Comparison of ENCODE assay signal across 21 cellular contexts in genomic region chr11:121435796-121436511, GRCh38. TPM values are rescaled to one million over a fixed set of nuclear protein-coding genes. Genes with fewer than 3 reads are reported as not detected.
DNase-seq lines count a peak whose midpoint lies in the region; ATAC-seq, FAIRE-seq and TF ChIP-seq lines count a peak whose summit lies in the region.
"Had no signal": no experiment of that assay in that cellular context is flagged by ENCODE, and none has a peak within 500 bp of the region (broad histone marks: within the 10 kb centered on the region; RNA-seq: fewer than 3 reads in every experiment).

No MANE protein-coding gene starts in this region.

- H3K56ac ChIP-seq in mesendoderm (ENCODE audit: low read length) = no peak overlapping the region

- DNase-seq in CD4-positive, CD25-positive, alpha-beta regulatory T cell = no peak
- no peak for DNase-seq in GM19239 (ENCODE audit: insufficient read length, low spot score)
- peak; percentile 75 for DNase-seq in NOMO-1 treated with dmso at 0.1 percent for 144 hours (lab: John Stamatoyannopoulos, UW; ENCODE audit: unreplicated experiment)
- DNase-seq in mesendoderm = peak; percentile 79
- no peak for DNase-seq in hepatocyte (ENCODE audit: low spot score)
- DNase-seq in osteocyte (ENCODE audit: extremely low spot score, unreplicated experiment) = no peak
- no peak for DNase-seq in NCI-H748 (lab: John Stamatoyannopoulos, UW; ENCODE audit: unreplicated experiment)
- DNase-seq: activated CD4-positive, CD25-positive, alpha-beta regulatory T cell treated with anti-CD3 and anti-CD28 coated beads, Interleukin-2, amount 50 U/mL, for 72 hours; activated CD8-positive, alpha-beta memory T cell treated with anti-CD3 and anti-CD28 coated beads, Interleukin-2, amount 10 ng/mL, durations not matched to agents 7 days and 5 days; activated effector memory CD4-positive, alpha-beta T cell treated with Interleukin-2 at 50 U/mL for 16 hours; amniotic stem cell; BE2C; central memory CD4-positive, alpha-beta T cell; DMS153; effector memory CD4-positive, alpha-beta T cell; NCI-H146; stimulated activated CD4-positive, alpha-beta T cell treated with anti-CD3 and anti-CD28 coated beads, Interleukin-4, amount 100 ng/mL, for 4 hours; tibial artery had no signal

- H3K36me3 Mint-ChIP-seq in CD4-positive, CD25-positive, alpha-beta regulatory T cell = peaks cover 17% of the 10 kb centered on the region
- H3K36me3 Mint-ChIP-seq in osteocyte (ENCODE audit: unreplicated experiment) = no peaks in the 10 kb centered on the region

- H3K9me3 Mint-ChIP-seq in CD4-positive, CD25-positive, alpha-beta regulatory T cell = no peaks in the 10 kb centered on the region
- H3K9me3 Mint-ChIP-seq in osteocyte (ENCODE audit: unreplicated experiment) = no peaks in the 10 kb centered on the region
- H3K9me3 Mint-ChIP-seq: T-helper 1 cell treated with Interleukin-12 subunit alpha and Interleukin-12 subunit beta and Interleukin-4 antibody, amounts not matched to agents 30 μg/mL and 1 μg/mL, for 36 hours had no signal

- H4K20me1 ChIP-seq in hepatocyte (ENCODE audit: insufficient read depth, poor library complexity, severe bottlenecking) = no peaks in the 10 kb centered on the region

- TF ChIP-seq CTCF in hepatocyte (IDR thresholded peaks at IDR 0.05; ENCODE audit: poor library complexity) (no peak), osteocyte (IDR thresholded peaks at IDR 0.05) (no peak)

- no CpG with 5 or more reads among the region's 1 CpG for WGBS in mesendoderm (ENCODE audit: extremely low coverage, insufficient coverage, low lambda C conversion rate)
- 33% methylated on average over 1 of the region's 1 CpG for WGBS in hepatocyte (ENCODE audit: low lambda C conversion rate, missing lambda C conversion rate)

- no peaks in the 10 kb centered on the region for H3K79me1 ChIP-seq in mesendoderm (ENCODE audit: low read length)

- no peak for ATAC-seq in CD4-positive, CD25-positive, alpha-beta regulatory T cell (ENCODE audit: low read depth in 2 of 2)
- no peak for ATAC-seq in GM18870 (IDR thresholded peaks at IDR 0.05; ENCODE audit: unreplicated experiment)
- ATAC-seq: activated CD8-positive, alpha-beta memory T cell treated with anti-CD3 and anti-CD28 coated beads, Interleukin-2, amount 10 ng/mL, durations not matched to agents 7 days and 5 days; K562 had no signal

- no peak overlapping the region for H3K27ac ChIP-seq in CD4-positive, CD25-positive, alpha-beta regulatory T cell (ENCODE audit: insufficient read depth, low read length, poor library complexity, severe bottlenecking)
- H3K27ac ChIP-seq in mesendoderm (ENCODE audit: low read depth, low read length) (no peak overlapping the region), hepatocyte (no peak overlapping the region)
- H3K27ac ChIP-seq: tibial artery had no signal

- H3K9me2 ChIP-seq in hepatocyte (replicated peaks; ENCODE audit: insufficient read depth) = no peaks in the 10 kb centered on the region

- no peaks in the 10 kb centered on the region for H3K27me3 ChIP-seq in CD4-positive, CD25-positive, alpha-beta regulatory T cell (ENCODE audit: control insufficient read depth, insufficient read depth, low read length)
- H3K27me3 ChIP-seq in mesendoderm (ENCODE audit: insufficient read depth, low read length, poor library complexity) (no peaks in the 10 kb centered on the region), hepatocyte (no peaks in the 10 kb centered on the region)
- H3K27me3 ChIP-seq: BE2C, tibial artery had no signal

- FAIRE-seq in GM19239 (lab: Jason Lieb, UNC) = peak; percentile 4
- FAIRE-seq: K562 had no signal

- H3K27ac Mint-ChIP-seq in CD4-positive, CD25-positive, alpha-beta regulatory T cell = peak overlapping the region in 2 of 3 donors; percentile 5 to 81
- H3K27ac Mint-ChIP-seq in osteocyte (ENCODE audit: unreplicated experiment) = no peak overlapping the region
- H3K27ac Mint-ChIP-seq: activated CD8-positive, alpha-beta memory T cell treated with anti-CD3 and anti-CD28 coated beads, Interleukin-2, amount 10 ng/mL, durations not matched to agents 7 days and 5 days; T-helper 1 cell treated with Interleukin-12 subunit alpha and Interleukin-12 subunit beta and Interleukin-4 antibody, amounts not matched to agents 30 μg/mL and 1 μg/mL, for 36 hours had no signal

- H3K23ac ChIP-seq in mesendoderm (ENCODE audit: low read length) = no peak overlapping the region

- peaks cover 5 to 42% (median 12%) of the 10 kb centered on the region in 4 donors for H3K4me1 Mint-ChIP-seq in CD4-positive, CD25-positive, alpha-beta regulatory T cell
- no peaks in the 10 kb centered on the region for H3K4me1 Mint-ChIP-seq in osteocyte (ENCODE audit: unreplicated experiment)

- no peak overlapping the region for H2AK5ac ChIP-seq in mesendoderm (ENCODE audit: low read length)

- H4K8ac ChIP-seq in mesendoderm (ENCODE audit: low read depth, low read length) = no peak overlapping the region

- no peak overlapping the region for H3K4me3 Mint-ChIP-seq in CD4-positive, CD25-positive, alpha-beta regulatory T cell
- no peak overlapping the region for H3K4me3 Mint-ChIP-seq in osteocyte (ENCODE audit: unreplicated experiment)
- H3K4me3 Mint-ChIP-seq: activated CD8-positive, alpha-beta memory T cell treated with anti-CD3 and anti-CD28 coated beads, Interleukin-2, amount 10 ng/mL, durations not matched to agents 7 days and 5 days; T-helper 1 cell treated with Interleukin-12 subunit alpha and Interleukin-12 subunit beta and Interleukin-4 antibody, amounts not matched to agents 30 μg/mL and 1 μg/mL, for 36 hours had no signal

- no peak overlapping the region for H3K4me3 ChIP-seq in CD4-positive, CD25-positive, alpha-beta regulatory T cell (ENCODE audit: low read depth, low read length)
- H3K4me3 ChIP-seq in mesendoderm (ENCODE audit: low read length) (no peak overlapping the region), hepatocyte (no peak overlapping the region)
- H3K4me3 ChIP-seq: K562, tibial artery had no signal

- no peak overlapping the region for H3K4ac ChIP-seq in mesendoderm (ENCODE audit: low read depth, low read length)

- no peak overlapping the region for H3K4me2 ChIP-seq in mesendoderm (ENCODE audit: low read length)
- no peak overlapping the region for H3K4me2 ChIP-seq in hepatocyte

- no peak overlapping the region for H2AFZ ChIP-seq in hepatocyte

- H3K4me1 ChIP-seq in CD4-positive, CD25-positive, alpha-beta regulatory T cell (ENCODE audit: control insufficient read depth, insufficient read depth, low read length, poor library complexity, severe bottlenecking) = no peaks in the 10 kb centered on the region
- peaks cover 5% of the 10 kb centered on the region for H3K4me1 ChIP-seq in mesendoderm (ENCODE audit: control insufficient read depth, low read depth, low read length)
- no peaks in the 10 kb centered on the region for H3K4me1 ChIP-seq in hepatocyte (ENCODE audit: insufficient read depth)
- H3K4me1 ChIP-seq: BE2C had no signal

- no peak overlapping the region for H2BK120ac ChIP-seq in mesendoderm (ENCODE audit: low read depth, low read length)

- no peaks in the 10 kb centered on the region for H3K36me3 ChIP-seq in CD4-positive, CD25-positive, alpha-beta regulatory T cell (ENCODE audit: control insufficient read depth, insufficient read depth, low read length)
- H3K36me3 ChIP-seq in mesendoderm (ENCODE audit: control insufficient read depth, insufficient read depth, low read length) = no peaks in the 10 kb centered on the region
- H3K36me3 ChIP-seq in hepatocyte (replicated peaks; ENCODE audit: insufficient read depth, low read depth) = no peaks in the 10 kb centered on the region
- H3K36me3 ChIP-seq: BE2C, tibial artery had no signal

- no peak overlapping the region for H2BK15ac ChIP-seq in mesendoderm (replicated peaks; ENCODE audit: low read depth)

- H3K79me2 ChIP-seq in mesendoderm (ENCODE audit: control insufficient read depth, insufficient read depth, low read length) (no peaks in the 10 kb centered on the region), hepatocyte (no peaks in the 10 kb centered on the region)

- no peaks in the 10 kb centered on the region for H3K27me3 Mint-ChIP-seq in CD4-positive, CD25-positive, alpha-beta regulatory T cell
- H3K27me3 Mint-ChIP-seq in osteocyte (ENCODE audit: unreplicated experiment) = peaks cover 42% of the 10 kb centered on the region

- no peaks in the 10 kb centered on the region for H3K9me3 ChIP-seq in CD4-positive, CD25-positive, alpha-beta regulatory T cell (ENCODE audit: control insufficient read depth in 2 of 2, low read length in 2 of 2)
- H3K9me3 ChIP-seq in hepatocyte (ENCODE audit: low read depth) = no peaks in the 10 kb centered on the region
- H3K9me3 ChIP-seq: BE2C, tibial artery had no signal

- no peak overlapping the region for H2BK5ac ChIP-seq in mesendoderm (ENCODE audit: low read length)

- no peak overlapping the region for H3K9ac ChIP-seq in mesendoderm (ENCODE audit: low read length)

- H4K5ac ChIP-seq in mesendoderm (ENCODE audit: low read length) = no peak overlapping the region

- no peak overlapping the region for H3K18ac ChIP-seq in mesendoderm (ENCODE audit: low read length)

RNA-seq across cellular contexts. Expression of gene SORL1, which starts 16.2 kb away (rescaled TPM):
- 441 TPM for total RNA-seq in CD4-positive, CD25-positive, alpha-beta regulatory T cell
- polyA plus RNA-seq in CD4-positive, CD25-positive, alpha-beta regulatory T cell = 100 to 1,000 TPM; 143 to 169 (median 162) TPM
- 8.8 TPM for polyA plus RNA-seq in mesendoderm (2013, experiment 1 of 2)
- 8.7 TPM for polyA plus RNA-seq in mesendoderm (2013, experiment 2 of 2)
- total RNA-seq in hepatocyte (26.5 and 29.2 TPM in 2 replicates), osteocyte (2.1 and 3.1 TPM in 2 replicates)
- 13.5 and 14.9 TPM in 2 replicates for polyA plus RNA-seq in hepatocyte

Comparison
In these comparisons a context has a peak if more than half of its experiments do, and no peak if none do; other contexts are left out.
1. DNase-seq: peak in NOMO-1 treated with dmso at 0.1 percent for 144 hours (single experiment) and mesendoderm (single experiment); none in CD4-positive, CD25-positive, alpha-beta regulatory T cell (0 of 3), GM19239 (single experiment), hepatocyte (single experiment), osteocyte (single experiment) and NCI-H748 (single experiment).
2. RNA of gene SORL1, which starts 16.2 kb away (total RNA-seq): 441 TPM in CD4-positive, CD25-positive, alpha-beta regulatory T cell (single experiment); 26.5 to 29.2 TPM in hepatocyte and 2.1 to 3.1 TPM in osteocyte; every median in the first group is over 10 times any median in the second.